Comparison of ENCODE assay signal across 35 cellular contexts in genomic region chr3:15969874-15970640, GRCh38.
"Had no signal": no experiment of that assay in that cellular context is flagged by ENCODE, and none has a peak within 500 bp of the region (broad histone marks: within the 10 kb centered on the region; RNA-seq: fewer than 3 reads in every experiment).

No MANE protein-coding gene starts in this region.

- H3K4me1 ChIP-seq: ascending aorta, Peyer's patch had no signal

- ATAC-seq: activated T-cell treated with anti-CD3 and anti-CD28 coated beads, Interleukin-2, amount 50 U/mL, for 72 hours; activated T-helper 17 cell treated with anti-CD3 and anti-CD28 coated beads, Interleukin-2, amount 50 U/mL, for 72 hours; PC-3; Right ventricle myocardium inferior; SK-N-SH treated with all-trans-retinoic acid at 6 μM for 48 hours had no signal

- DNase-seq: activated CD4-positive, alpha-beta memory T cell treated with anti-CD3 and anti-CD28 coated beads, Interleukin-2, amount 10 ng/mL, durations not matched to agents 7 days and 5 days; activated CD4-positive, alpha-beta T cell treated with anti-CD3 and anti-CD28 coated beads for 1 hour; activated CD4-positive, alpha-beta T cell treated with anti-CD3 and anti-CD28 coated beads for 48 hours; activated CD4-positive, CD25-positive, alpha-beta regulatory T cell; activated effector memory CD4-positive, alpha-beta T cell treated with anti-CD3 and anti-CD28 coated beads, Interleukin-2, amount 50 U/mL, for 16 hours; activated naive CD4-positive, alpha-beta T cell; activated naive CD8-positive, alpha-beta T cell treated with anti-CD3 and anti-CD28 coated beads, Interleukin-2, amount 10 ng/mL, durations not matched to agents 7 days and 5 days; activated T-cell treated with anti-CD3 and anti-CD28 coated beads, Interleukin-2, amount 50 U/mL, for 1 hour; activated T-cell treated with anti-CD3 and anti-CD28 coated beads, Interleukin-2, amount 50 U/mL, for 72 hours; amygdala; Karpas-422; KBM-7; NCI-H1092 treated with DMSO at 0.1 percent for 48 hours; NCI-H1417; NCI-H146; NCI-H187 treated with DMSO at 0.1 percent for 48 hours; NCI-H2081; NCI-H2171 treated with DMSO at 0.1 percent for 48 hours; NCI-H2227 treated with DMSO at 0.1 percent for 48 hours; NCI-H446; NCI-H510A treated with DMSO at 0.1 percent for 48 hours; NCI-H526 treated with DMSO at 0.1 percent for 48 hours; NCI-H82; PC-3; Peyer's patch; SIG-M5; T-helper 1 cell; T-helper 2 cell; T-helper 9 cell had no signal

- H3K36me3 ChIP-seq: ascending aorta, cardiac muscle cell, Peyer's patch had no signal

- H3K27ac ChIP-seq: ascending aorta, cardiac muscle cell, Peyer's patch, RWPE1 had no signal

- H3K9me3 ChIP-seq: ascending aorta, Peyer's patch had no signal

- H3K4me3 ChIP-seq: ascending aorta, cardiac muscle cell, Peyer's patch had no signal

- H3K27me3 ChIP-seq: ascending aorta, cardiac muscle cell, Peyer's patch had no signal
